Comparison of ENCODE assay signal across 18 cellular contexts in genomic region chr10:132699411-132700167, GRCh38.
DNase-seq lines count a peak whose midpoint lies in the region; ATAC-seq and TF ChIP-seq lines count a peak whose summit lies in the region.
"Had no signal": no experiment of that assay in that cellular context is flagged by ENCODE, and none has a peak within 500 bp of the region (broad histone marks: within the 10 kb centered on the region; RNA-seq: fewer than 3 reads in every experiment).

No MANE protein-coding gene starts in this region.

- peak overlapping the region; percentile 60 to 84 (median 76) for H3K4me2 ChIP-seq in BLaER1 treated with 17β-estradiol and CSF1 and Interleukin-3, amounts not matched to agents 10 nM and 100 nM

- H3K4me3 ChIP-seq in BLaER1 treated with 17β-estradiol and CSF1 and Interleukin-3, amounts not matched to agents 10 nM and 100 nM = no peak overlapping the region
- H3K4me3 ChIP-seq in brain microvascular endothelial cell (ENCODE audit: low read depth, low read length) (no peak overlapping the region), right cardiac atrium (ENCODE audit: low read length) (no peak overlapping the region), sigmoid colon (peak overlapping the region in 1 of 4 donors; percentile 2)
- H3K4me3 ChIP-seq: GM12878, HAP-1 had no signal

- no peak for DNase-seq in brain microvascular endothelial cell
- DNase-seq in right cardiac atrium = peak in 2 of 3 donors; percentile 45 to 49
- peak; percentile 57 for DNase-seq in sigmoid colon
- DNase-seq in T-helper 1 cell = no peak
- DNase-seq in effector CD8-positive, alpha-beta T cell (lab: John Stamatoyannopoulos, UW) = no peak
- no peak for DNase-seq in NCI-H1417 treated with DMSO at 0.1 percent for 48 hours (lab: John Stamatoyannopoulos, UW)
- DNase-seq in NCI-H1048 (lab: John Stamatoyannopoulos, UW) = no peak
- DNase-seq: mammary epithelial cell; MM.1S; NCI-H2081 treated with DMSO at 0.1 percent for 48 hours; NCI-H526 treated with DMSO at 0.1 percent for 48 hours; PC-3; stimulated activated CD4-positive, alpha-beta T cell treated with anti-CD3 and anti-CD28 coated beads, Interleukin-4, amount 100 ng/mL, for 1 hour; SW 1271 had no signal

- peak in 1 of 2 donors; percentile 16 for ATAC-seq in right cardiac atrium
- ATAC-seq: GM12878, PC-3 had no signal

- in situ Hi-C loops in brain microvascular endothelial cell (cut with HindIII; ENCODE audit: low pct_ligation_motif_present, low sequenced_read_pairs) = no loop called here

- no peaks in the 10 kb centered on the region for H3K27me3 ChIP-seq in BLaER1 treated with 17β-estradiol and CSF1 and Interleukin-3, amounts not matched to agents 10 nM and 100 nM
- no peaks in the 10 kb centered on the region for H3K27me3 ChIP-seq in brain microvascular endothelial cell (replicated peaks)
- H3K27me3 ChIP-seq in right cardiac atrium (ENCODE audit: control insufficient read depth, insufficient read depth) = no peaks in the 10 kb centered on the region
- no peaks in the 10 kb centered on the region for H3K27me3 ChIP-seq in sigmoid colon

- no peak for TF ChIP-seq EP300 in sigmoid colon (IDR thresholded peaks at IDR 0.05)

- peaks cover 13 to 33% (median 28%) of the 10 kb centered on the region in 10 experiments for H3K4me1 ChIP-seq in BLaER1 treated with 17β-estradiol and CSF1 and Interleukin-3, amounts not matched to agents 10 nM and 100 nM
- H3K4me1 ChIP-seq in right cardiac atrium (ENCODE audit: control insufficient read depth, insufficient read depth, low read length) (no peaks in the 10 kb centered on the region), sigmoid colon (peaks cover 0 to 24% (median 22%) of the 10 kb centered on the region in 4 donors)
- H3K4me1 ChIP-seq: Caco-2, HAP-1 had no signal

- intact Hi-C loops in right cardiac atrium (cut with DNase I) (no loop called here), sigmoid colon (cut with DNase I) (no loop called here)

- WGBS in right cardiac atrium = 91% methylated on average over 18 of the region's 18 CpGs
- 90 to 93% methylated on average over 18 of the region's 18 CpGs for WGBS in sigmoid colon, 2 donors

- peak overlapping the region in 8 of 11 experiments; percentile 14 to 56 (median 32); a peak in 10 of 22 replicates for H3K27ac ChIP-seq in BLaER1 treated with 17β-estradiol and CSF1 and Interleukin-3, amounts not matched to agents 10 nM and 100 nM
- H3K27ac ChIP-seq in brain microvascular endothelial cell (peak overlapping the region; percentile 94), right cardiac atrium (ENCODE audit: low read length) (no peak overlapping the region), sigmoid colon (peak overlapping the region; percentile 68 to 79 (median 74))

- H3K9me3 ChIP-seq in BLaER1 treated with 17β-estradiol and CSF1 and Interleukin-3, amounts not matched to agents 10 nM and 100 nM (replicated peaks in 1 of 11) = peaks cover 4 to 14% (median 6%) of the 10 kb centered on the region in 11 experiments; a peak in 14 of 22 replicates
- H3K9me3 ChIP-seq in right cardiac atrium (ENCODE audit: control insufficient read depth, low read length) = no peaks in the 10 kb centered on the region
- no peaks in the 10 kb centered on the region for H3K9me3 ChIP-seq in sigmoid colon
- H3K9me3 ChIP-seq: Caco-2, HAP-1 had no signal

- H4K20me1 ChIP-seq in BLaER1 treated with 17β-estradiol and CSF1 and Interleukin-3, amounts not matched to agents 10 nM and 100 nM = peaks cover 0 to 80% (median 63%) of the 10 kb centered on the region in 11 experiments; a peak in 17 of 22 replicates

- TF ChIP-seq CTCF in brain microvascular endothelial cell (IDR thresholded peaks at IDR 0.05; ENCODE audit: low read depth, low read length, missing control alignments) (no peak), sigmoid colon (IDR thresholded peaks at IDR 0.05) (no peak)

- no peak for TF ChIP-seq POLR2A in sigmoid colon (IDR thresholded peaks at IDR 0.05)

- H3K36me3 ChIP-seq in BLaER1 treated with 17β-estradiol and CSF1 and Interleukin-3, amounts not matched to agents 10 nM and 100 nM = peaks cover 0 to 65% (median 24%) of the 10 kb centered on the region in 11 experiments; a peak in 14 of 22 replicates
- H3K36me3 ChIP-seq in brain microvascular endothelial cell (replicated peaks) (peaks cover 5% of the 10 kb centered on the region), sigmoid colon (peaks cover 0 to 18% (median 2%) of the 10 kb centered on the region in 4 donors)
- H3K36me3 ChIP-seq: HAP-1 had no signal

- H3K9ac ChIP-seq in BLaER1 treated with 17β-estradiol and CSF1 and Interleukin-3, amounts not matched to agents 10 nM and 100 nM = peak overlapping the region in 10 of 11 experiments; percentile 9 to 67 (median 44); a peak in 15 of 22 replicates

Comparison
In these comparisons a context has a peak if more than half of its experiments do, and no peak if none do; other contexts are left out.
1. DNase-seq: peak in right cardiac atrium (2 of 3) and sigmoid colon (single experiment); none in brain microvascular endothelial cell (single experiment), T-helper 1 cell (0 of 5), effector CD8-positive, alpha-beta T cell (single experiment), NCI-H1417 treated with DMSO at 0.1 percent for 48 hours (single experiment) and NCI-H1048 (single experiment).